Comparison of ENCODE assay signal across 20 cellular contexts in the genomic region with DNA sequence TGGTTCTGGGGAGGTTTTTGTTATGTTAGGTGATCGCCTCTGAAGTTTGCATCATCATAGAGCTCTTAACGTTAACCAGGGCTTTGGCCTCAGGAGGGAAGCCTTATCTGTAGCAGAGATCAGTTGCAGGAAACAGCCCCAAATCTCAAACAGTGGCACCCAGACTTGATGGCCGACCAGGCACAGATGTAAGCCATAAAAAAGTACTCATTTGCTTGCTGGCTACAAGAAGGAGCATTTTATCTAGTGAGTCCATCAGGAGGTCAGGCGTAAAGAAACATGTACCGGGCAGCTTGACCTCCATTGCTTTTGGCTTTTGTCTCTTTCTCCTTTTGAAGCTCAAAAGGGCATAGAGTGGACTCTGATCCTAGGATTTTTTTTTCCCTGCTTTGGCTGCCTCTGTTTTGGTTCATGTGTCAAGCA.
A peak's percentile ranks its signal among the peaks of the same experiment; 100 is the strongest.
DNase-seq lines count a peak whose midpoint lies in the region; ATAC-seq and TF ChIP-seq lines count a peak whose summit lies in the region.
"Had no signal": no experiment of that assay in that cellular context is flagged by ENCODE, and none has a peak within 500 bp of the region (broad histone marks: within the 10 kb centered on the region; RNA-seq: fewer than 3 reads in every experiment).

No MANE protein-coding gene starts in this region.

- no peaks in the 10 kb centered on the region for H3F3A ChIP-seq in SK-N-SH (replicated peaks; ENCODE audit: insufficient read depth)

- H3K36me3 ChIP-seq in SK-N-SH (replicated peaks in 1 of 2; ENCODE audit: control insufficient read depth in 1 of 2, insufficient read depth in 2 of 2, low read length in 1 of 2) = no peaks in the 10 kb centered on the region
- no peaks in the 10 kb centered on the region for H3K36me3 ChIP-seq in right lobe of liver
- H3K36me3 ChIP-seq in vagina = no peaks in the 10 kb centered on the region
- H3K36me3 ChIP-seq in tibial nerve = no peaks in the 10 kb centered on the region

- H3K27ac ChIP-seq in SK-N-SH (ENCODE audit: low read depth in 2 of 2, low read length in 1 of 2) = no peak overlapping the region
- H3K27ac ChIP-seq in right lobe of liver = peak overlapping the region; percentile 60 to 87 (median 67)
- peak overlapping the region; percentile 64 for H3K27ac ChIP-seq in vagina
- no peak overlapping the region for H3K27ac ChIP-seq in tibial nerve
- H3K27ac ChIP-seq: 22Rv1, HL-60, KMS-11 had no signal

- 10% methylated on average over 5 of the region's 5 CpGs for WGBS in SK-N-SH (ENCODE audit: low lambda C conversion rate)
- WGBS in right lobe of liver (ENCODE audit: insufficient coverage, low coverage, low lambda C conversion rate, missing lambda C conversion rate) = 13% methylated on average over 5 of the region's 5 CpGs
- WGBS in tibial nerve, 2 donors = 47 to 48% methylated on average over 5 of the region's 5 CpGs

- no peak for ATAC-seq in SK-N-SH treated with all-trans-retinoic acid at 6 μM for 48 hours
- ATAC-seq in right lobe of liver = peak; percentile 67 to 89 (median 80)
- ATAC-seq: HCT116 had no signal

- H3K4me1 ChIP-seq in SK-N-SH (ENCODE audit: control insufficient read depth in 1 of 2, insufficient read depth in 2 of 2, low read depth in 1 of 2, low read length in 1 of 2) (no peaks in the 10 kb centered on the region), right lobe of liver (peaks cover 0 to 33% (median 2%) of the 10 kb centered on the region in 4 donors), vagina (no peaks in the 10 kb centered on the region), tibial nerve (no peaks in the 10 kb centered on the region)

- no peak overlapping the region for H2AFZ ChIP-seq in SK-N-SH (ENCODE audit: low read depth)

- DNase-seq in SK-N-SH = peak; percentile 3
- DNase-seq in fibroblast of villous mesenchyme (ENCODE audit: low read depth) = peak; percentile 82
- DNase-seq in right lobe of liver = peak in 1 of 3 donors; percentile 53
- DNase-seq in vagina (ENCODE audit: extremely low spot score in 2 of 2) = no peak
- DNase-seq in NCI-H345 (lab: John Stamatoyannopoulos, UW) = no peak
- DNase-seq in NCI-H524 (lab: John Stamatoyannopoulos, UW) = no peak
- DNase-seq in tibial nerve (ENCODE audit: low spot score in 2 of 2) = no peak
- DNase-seq: Calu3; CD4-positive, alpha-beta memory T cell; DMS53; NCI-H1092 treated with DMSO at 0.1 percent for 48 hours; NCI-H1694; NCI-H2107; NCI-H69; SHP77 had no signal

- no peak overlapping the region for H3K4me2 ChIP-seq in SK-N-SH
- H3K4me2 ChIP-seq: KMS-11 had no signal

- TF ChIP-seq EP300 in SK-N-SH (IDR thresholded peaks at IDR 0.05; ENCODE audit: borderline replicate concordance in 1 of 2, low read depth in 1 of 2, low read length in 1 of 2) (no peak), tibial nerve (IDR thresholded peaks at IDR 0.05) (no peak)

- intact Hi-C loops in right lobe of liver (cut with DNase I) = no loop called here
- intact Hi-C loops in vagina (cut with DNase I) = no loop called here

- CTCF ChIA-PET in SK-N-SH (lab: Yijun Ruan, JAX) = interaction anchor here (1.2 kb wide), 2 partner anchors 33 to 40 kb away, joined by 3 read pairs; no protein-coding TSS in a partner anchor

- H3K9me3 ChIP-seq in SK-N-SH (no peaks in the 10 kb centered on the region), right lobe of liver (no peaks in the 10 kb centered on the region), vagina (no peaks in the 10 kb centered on the region), tibial nerve (no peaks in the 10 kb centered on the region)

- H3K27me3 ChIP-seq in SK-N-SH (ENCODE audit: insufficient read depth) (no peaks in the 10 kb centered on the region; the same call in 1 of the 2 replicates), right lobe of liver (no peaks in the 10 kb centered on the region), vagina (no peaks in the 10 kb centered on the region), tibial nerve (no peaks in the 10 kb centered on the region)

- H3K4me3 ChIP-seq in SK-N-SH (ENCODE audit: low read depth in 2 of 2, low read length in 1 of 2) (no peak overlapping the region), fibroblast of villous mesenchyme (ENCODE audit: low read depth, low read length) (no peak overlapping the region), right lobe of liver (peak overlapping the region; percentile 12 to 41 (median 15)), vagina (peak overlapping the region in 1 of 2 donors; percentile 12), tibial nerve (no peak overlapping the region)

- TF ChIP-seq CTCF in SK-N-SH (IDR thresholded peaks at IDR 0.05) (no peak), fibroblast of villous mesenchyme (IDR thresholded peaks at IDR 0.05; ENCODE audit: insufficient read depth, low read depth, low read length) (no peak), right lobe of liver (IDR thresholded peaks at IDR 0.05) (no peak), vagina (IDR thresholded peaks at IDR 0.05) (no peak), tibial nerve (IDR thresholded peaks at IDR 0.05) (no peak)

- H3K79me2 ChIP-seq in SK-N-SH (ENCODE audit: insufficient read depth) = no peaks in the 10 kb centered on the region

- no peak for TF ChIP-seq RAD21 in SK-N-SH (IDR thresholded peaks at IDR 0.05; ENCODE audit: low read length)

- no peaks in the 10 kb centered on the region for H3K9me2 ChIP-seq in SK-N-SH

- POLR2A ChIA-PET in SK-N-SH (lab: Yijun Ruan, JAX) = no interaction called here

- no peak overlapping the region for H3K9ac ChIP-seq in SK-N-SH
- H3K9ac ChIP-seq: KMS-11 had no signal

- TF ChIP-seq POLR2A in right lobe of liver (IDR thresholded peaks at IDR 0.05) (no peak), vagina (IDR thresholded peaks at IDR 0.05) (no peak), tibial nerve (IDR thresholded peaks at IDR 0.05) (no peak)

- no peaks in the 10 kb centered on the region for H4K20me1 ChIP-seq in SK-N-SH (ENCODE audit: insufficient read depth)

TF ChIP-seq in SK-N-SH, 30 proteins besides CTCF, POLR2A, EP300 and RAD21 (continues in another document):
- no peak for TF ChIP-seq FOXM1 (IDR thresholded peaks at IDR 0.05; ENCODE audit: low read depth)
- TF ChIP-seq NRF1 (IDR thresholded peaks at IDR 0.05; ENCODE audit: low read depth, low read length) = no peak
- TF ChIP-seq ELF1 (IDR thresholded peaks at IDR 0.05) = no peak
- no peak for TF ChIP-seq CHD2 (IDR thresholded peaks at IDR 0.05; ENCODE audit: low read length, partially characterized antibody)
- no peak for TF ChIP-seq SIN3A (IDR thresholded peaks at IDR 0.05; ENCODE audit: borderline replicate concordance, low read depth, low read length)
- TF ChIP-seq, protein P1, sequence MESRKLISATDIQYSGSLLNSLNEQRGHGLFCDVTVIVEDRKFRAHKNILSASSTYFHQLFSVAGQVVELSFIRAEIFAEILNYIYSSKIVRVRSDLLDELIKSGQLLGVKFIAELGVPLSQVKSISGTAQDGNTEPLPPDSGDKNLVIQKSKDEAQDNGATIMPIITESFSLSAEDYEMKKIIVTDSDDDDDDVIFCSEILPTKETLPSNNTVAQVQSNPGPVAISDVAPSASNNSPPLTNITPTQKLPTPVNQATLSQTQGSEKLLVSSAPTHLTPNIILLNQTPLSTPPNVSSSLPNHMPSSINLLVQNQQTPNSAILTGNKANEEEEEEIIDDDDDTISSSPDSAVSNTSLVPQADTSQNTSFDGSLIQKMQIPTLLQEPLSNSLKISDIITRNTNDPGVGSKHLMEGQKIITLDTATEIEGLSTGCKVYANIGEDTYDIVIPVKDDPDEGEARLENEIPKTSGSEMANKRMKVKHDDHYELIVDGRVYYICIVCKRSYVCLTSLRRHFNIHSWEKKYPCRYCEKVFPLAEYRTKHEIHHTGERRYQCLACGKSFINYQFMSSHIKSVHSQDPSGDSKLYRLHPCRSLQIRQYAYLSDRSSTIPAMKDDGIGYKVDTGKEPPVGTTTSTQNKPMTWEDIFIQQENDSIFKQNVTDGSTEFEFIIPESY (IDR thresholded peaks at IDR 0.05; ENCODE audit: borderline replicate concordance, low read depth) = no peak

TF ChIP-seq in SK-N-SH treated with all-trans-retinoic acid at 6 μM for 48 hours, 23 proteins besides CTCF, POLR2A, EP300 and RAD21 (continues in another document):
- TF ChIP-seq, protein P2, sequence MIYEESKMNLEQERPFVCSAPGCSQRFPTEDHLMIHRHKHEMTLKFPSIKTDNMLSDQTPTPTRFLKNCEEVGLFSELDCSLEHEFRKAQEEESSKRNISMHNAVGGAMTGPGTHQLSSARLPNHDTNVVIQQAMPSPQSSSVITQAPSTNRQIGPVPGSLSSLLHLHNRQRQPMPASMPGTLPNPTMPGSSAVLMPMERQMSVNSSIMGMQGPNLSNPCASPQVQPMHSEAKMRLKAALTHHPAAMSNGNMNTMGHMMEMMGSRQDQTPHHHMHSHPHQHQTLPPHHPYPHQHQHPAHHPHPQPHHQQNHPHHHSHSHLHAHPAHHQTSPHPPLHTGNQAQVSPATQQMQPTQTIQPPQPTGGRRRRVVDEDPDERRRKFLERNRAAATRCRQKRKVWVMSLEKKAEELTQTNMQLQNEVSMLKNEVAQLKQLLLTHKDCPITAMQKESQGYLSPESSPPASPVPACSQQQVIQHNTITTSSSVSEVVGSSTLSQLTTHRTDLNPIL (CRISPR knock-in tag; IDR thresholded peaks at IDR 0.05; ENCODE audit: low read depth) = no peak
- no peak for TF ChIP-seq BACH2 (CRISPR knock-in tag; IDR thresholded peaks at IDR 0.05; ENCODE audit: borderline replicate concordance)
- TF ChIP-seq, protein P3, sequence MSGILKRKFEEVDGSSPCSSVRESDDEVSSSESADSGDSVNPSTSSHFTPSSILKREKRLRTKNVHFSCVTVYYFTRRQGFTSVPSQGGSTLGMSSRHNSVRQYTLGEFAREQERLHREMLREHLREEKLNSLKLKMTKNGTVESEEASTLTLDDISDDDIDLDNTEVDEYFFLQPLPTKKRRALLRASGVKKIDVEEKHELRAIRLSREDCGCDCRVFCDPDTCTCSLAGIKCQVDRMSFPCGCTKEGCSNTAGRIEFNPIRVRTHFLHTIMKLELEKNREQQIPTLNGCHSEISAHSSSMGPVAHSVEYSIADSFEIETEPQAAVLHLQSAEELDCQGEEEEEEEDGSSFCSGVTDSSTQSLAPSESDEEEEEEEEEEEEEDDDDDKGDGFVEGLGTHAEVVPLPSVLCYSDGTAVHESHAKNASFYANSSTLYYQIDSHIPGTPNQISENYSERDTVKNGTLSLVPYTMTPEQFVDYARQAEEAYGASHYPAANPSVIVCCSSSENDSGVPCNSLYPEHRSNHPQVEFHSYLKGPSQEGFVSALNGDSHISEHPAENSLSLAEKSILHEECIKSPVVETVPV (CRISPR knock-in tag; IDR thresholded peaks at IDR 0.05) = no peak
- no peak for TF ChIP-seq ZFP3 (CRISPR knock-in tag; IDR thresholded peaks at IDR 0.05)
- TF ChIP-seq CSDC2 (CRISPR knock-in tag; IDR thresholded peaks at IDR 0.05) = no peak
- TF ChIP-seq PPARA (CRISPR knock-in tag; IDR thresholded peaks at IDR 0.05; ENCODE audit: borderline replicate concordance) = no peak
- TF ChIP-seq ZNF565 (CRISPR knock-in tag; conservative IDR thresholded peaks at IDR 0.05; ENCODE audit: low read depth) = no peak
- TF ChIP-seq ZNF70 (CRISPR knock-in tag; IDR thresholded peaks at IDR 0.05) = no peak
- TF ChIP-seq SNAI2 (CRISPR knock-in tag; IDR thresholded peaks at IDR 0.05) = no peak
- TF ChIP-seq ZNF8 (CRISPR knock-in tag; IDR thresholded peaks at IDR 0.05) = no peak
- TF ChIP-seq TOX (CRISPR knock-in tag; IDR thresholded peaks at IDR 0.05; ENCODE audit: borderline replicate concordance) = no peak

Comparison
In these comparisons a context has a peak if more than half of its experiments do, and no peak if none do; other contexts are left out.
1. DNase-seq: peak in SK-N-SH (single experiment) and fibroblast of villous mesenchyme (single experiment); none in vagina (0 of 2), NCI-H345 (single experiment), NCI-H524 (0 of 2) and tibial nerve (0 of 2).
2. H3K27ac ChIP-seq: peak in right lobe of liver (3 of 3) and vagina (single experiment); none in SK-N-SH (0 of 2) and tibial nerve (0 of 4).
3. H3K4me3 ChIP-seq: peak in right lobe of liver (3 of 3); none in SK-N-SH (0 of 2), fibroblast of villous mesenchyme (single experiment) and tibial nerve (0 of 4).